In the genomic region with DNA sequence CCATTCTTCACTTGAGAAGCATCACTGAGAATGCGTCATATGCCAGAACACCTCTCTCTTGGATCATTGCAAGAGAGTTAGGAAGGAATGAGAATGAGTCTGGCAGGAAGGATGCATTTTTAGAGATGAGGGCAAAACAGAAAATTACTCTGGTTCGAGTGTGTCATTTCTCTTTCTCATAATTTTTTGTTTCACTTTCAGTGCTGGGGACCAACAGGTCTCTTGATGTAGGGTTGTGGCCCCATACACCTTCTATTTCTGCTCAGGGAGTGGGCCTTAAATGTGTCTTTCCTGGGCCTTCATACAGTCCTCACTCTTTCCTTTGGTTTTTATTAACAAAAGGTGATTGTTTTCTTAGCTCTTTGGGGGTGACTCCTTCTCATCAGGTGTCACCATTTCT, we compare ENCODE assay signal across 11 cellular contexts.
A peak's percentile ranks its signal among the peaks of the same experiment; 100 is the strongest.
DNase-seq lines count a peak whose midpoint lies in the region; ATAC-seq and TF ChIP-seq lines count a peak whose summit lies in the region.
"Had no signal": no experiment of that assay in that cellular context is flagged by ENCODE, and none has a peak within 500 bp of the region (broad histone marks: within the 10 kb centered on the region; RNA-seq: fewer than 3 reads in every experiment).

No MANE protein-coding gene starts in this region.

- ATAC-seq in HG02885 (IDR thresholded peaks at IDR 0.05; ENCODE audit: poor library complexity, unreplicated experiment) (peak; percentile 89), WTC11 (no peak), body of pancreas (no peak)

- intact Hi-C loops in activated CD4-positive, alpha-beta memory T cell treated with anti-CD3 and anti-CD28 coated beads for 36 hours (cut with micrococcal nuclease): loop anchor here (1.0 to 5.0 kb wide), 12 partner anchors 34 to 1090 kb away; no protein-coding TSS in a partner anchor
- intact Hi-C loops in body of pancreas (cut with DNase I): no loop called here

- no peak for TF ChIP-seq POLR2A in body of pancreas (IDR thresholded peaks at IDR 0.05)

- peak overlapping the region; percentile 90 for H3K27ac Mint-ChIP-seq in activated CD4-positive, alpha-beta memory T cell treated with anti-CD3 and anti-CD28 coated beads for 36 hours
- H3K27ac Mint-ChIP-seq in WTC11: no peak overlapping the region

- POLR2A ChIA-PET in activated CD4-positive, alpha-beta memory T cell treated with anti-CD3 and anti-CD28 coated beads for 36 hours (lab: Charles Lee): interaction anchor here (0.7 to 1.5 kb wide), 3 partner anchors 13 to 98 kb away, joined by 3 read pairs; no protein-coding TSS in a partner anchor
- POLR2A ChIA-PET in WTC11 (lab: Charles Lee): no interaction called here

- H3K4me3 ChIP-seq in body of pancreas: no peak overlapping the region

- no peaks in the 10 kb centered on the region for H3K27me3 Mint-ChIP-seq in activated CD4-positive, alpha-beta memory T cell treated with anti-CD3 and anti-CD28 coated beads for 36 hours
- H3K27me3 Mint-ChIP-seq in WTC11 (ENCODE audit: low read depth): no peaks in the 10 kb centered on the region

- H3K4me3 Mint-ChIP-seq in activated CD4-positive, alpha-beta memory T cell treated with anti-CD3 and anti-CD28 coated beads for 36 hours: no peak overlapping the region
- no peak overlapping the region for H3K4me3 Mint-ChIP-seq in WTC11

- TF ChIP-seq CTCF in GM10266 (IDR thresholded peaks at IDR 0.05; ENCODE audit: control insufficient read depth, insufficient read depth, low read depth, missing control alignments) (no peak), WTC11 (IDR thresholded peaks at IDR 0.05) (no peak), body of pancreas (IDR thresholded peaks at IDR 0.05) (no peak)

- no peaks in the 10 kb centered on the region for H3K36me3 Mint-ChIP-seq in activated CD4-positive, alpha-beta memory T cell treated with anti-CD3 and anti-CD28 coated beads for 36 hours
- no peaks in the 10 kb centered on the region; the same call in 1 of the 2 replicates for H3K36me3 Mint-ChIP-seq in WTC11

- no peaks in the 10 kb centered on the region for H3K9me3 ChIP-seq in body of pancreas

- H3K4me1 Mint-ChIP-seq in activated CD4-positive, alpha-beta memory T cell treated with anti-CD3 and anti-CD28 coated beads for 36 hours (ENCODE audit: low read depth): peaks cover 40% of the 10 kb centered on the region
- H3K4me1 Mint-ChIP-seq in WTC11: peaks cover 5% of the 10 kb centered on the region

- no peak overlapping the region for H3K27ac ChIP-seq in body of pancreas
- H3K27ac ChIP-seq: brain microvascular endothelial cell had no signal

- DNase-seq in GM10266 (ENCODE audit: extremely low spot score): peak; percentile 55
- peak; percentile 27 for DNase-seq in GM19240 (ENCODE audit: insufficient read length, low spot score)
- DNase-seq in activated CD4-positive, alpha-beta memory T cell treated with anti-CD3 and anti-CD28 coated beads for 36 hours: peak; percentile 23
- DNase-seq in WTC11 (ENCODE audit: low spot score): no peak
- no peak for DNase-seq in body of pancreas
- DNase-seq in NCI-H774 (lab: John Stamatoyannopoulos, UW): no peak
- no peak for DNase-seq in DMS 273 (lab: John Stamatoyannopoulos, UW; ENCODE audit: unreplicated experiment)
- DNase-seq: brain microvascular endothelial cell, DMS79, T-helper 9 cell had no signal

- H3K4me1 ChIP-seq in body of pancreas: peaks cover 4% of the 10 kb centered on the region

- 82 to 90% methylated on average over 2 of the region's 2 CpGs for WGBS in body of pancreas, 2 donors

- no peaks in the 10 kb centered on the region for H3K36me3 ChIP-seq in body of pancreas (replicated peaks in 1 of 2; ENCODE audit: insufficient read depth in 1 of 2, low read depth in 2 of 2)
- H3K36me3 ChIP-seq: brain microvascular endothelial cell had no signal

- CTCF ChIA-PET in activated CD4-positive, alpha-beta memory T cell treated with anti-CD3 and anti-CD28 coated beads for 36 hours (lab: Charles Lee): interaction anchor here (0.6 kb wide), 1 partner anchor 45 kb away, joined by 4 read pairs; no protein-coding TSS in a partner anchor
- CTCF ChIA-PET in WTC11 (lab: Charles Lee): interaction anchor here (0.5 kb wide), 1 partner anchor 558 kb away, joined by 3 read pairs; no protein-coding TSS in a partner anchor

- H3K9me3 Mint-ChIP-seq in activated CD4-positive, alpha-beta memory T cell treated with anti-CD3 and anti-CD28 coated beads for 36 hours: no peaks in the 10 kb centered on the region
- no peaks in the 10 kb centered on the region for H3K9me3 Mint-ChIP-seq in WTC11

- no peaks in the 10 kb centered on the region for H3K27me3 ChIP-seq in body of pancreas
- H3K27me3 ChIP-seq: brain microvascular endothelial cell had no signal

TF ChIP-seq in WTC11, 78 proteins besides CTCF, POLR2A, EP300 and RAD21 (continues in another document):
- TF ChIP-seq EMX1 (CRISPR knock-in tag; IDR thresholded peaks at IDR 0.05) (no peak), TCF7 (CRISPR knock-in tag; IDR thresholded peaks at IDR 0.05; ENCODE audit: low read depth) (no peak), HMGA2 (CRISPR knock-in tag; IDR thresholded peaks at IDR 0.05) (no peak), JAZF1 (CRISPR knock-in tag; IDR thresholded peaks at IDR 0.05) (no peak), ESRRA (CRISPR knock-in tag; IDR thresholded peaks at IDR 0.05; ENCODE audit: borderline replicate concordance) (no peak), SOX15 (CRISPR knock-in tag; IDR thresholded peaks at IDR 0.05) (no peak), ATF1 (CRISPR knock-in tag; IDR thresholded peaks at IDR 0.05) (no peak), TEAD1 (CRISPR knock-in tag; IDR thresholded peaks at IDR 0.05) (no peak)
- TF ChIP-seq, protein P1, sequence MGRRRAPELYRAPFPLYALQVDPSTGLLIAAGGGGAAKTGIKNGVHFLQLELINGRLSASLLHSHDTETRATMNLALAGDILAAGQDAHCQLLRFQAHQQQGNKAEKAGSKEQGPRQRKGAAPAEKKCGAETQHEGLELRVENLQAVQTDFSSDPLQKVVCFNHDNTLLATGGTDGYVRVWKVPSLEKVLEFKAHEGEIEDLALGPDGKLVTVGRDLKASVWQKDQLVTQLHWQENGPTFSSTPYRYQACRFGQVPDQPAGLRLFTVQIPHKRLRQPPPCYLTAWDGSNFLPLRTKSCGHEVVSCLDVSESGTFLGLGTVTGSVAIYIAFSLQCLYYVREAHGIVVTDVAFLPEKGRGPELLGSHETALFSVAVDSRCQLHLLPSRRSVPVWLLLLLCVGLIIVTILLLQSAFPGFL (CRISPR knock-in tag; IDR thresholded peaks at IDR 0.05; ENCODE audit: borderline replicate concordance): no peak
- TF ChIP-seq, protein P2, sequence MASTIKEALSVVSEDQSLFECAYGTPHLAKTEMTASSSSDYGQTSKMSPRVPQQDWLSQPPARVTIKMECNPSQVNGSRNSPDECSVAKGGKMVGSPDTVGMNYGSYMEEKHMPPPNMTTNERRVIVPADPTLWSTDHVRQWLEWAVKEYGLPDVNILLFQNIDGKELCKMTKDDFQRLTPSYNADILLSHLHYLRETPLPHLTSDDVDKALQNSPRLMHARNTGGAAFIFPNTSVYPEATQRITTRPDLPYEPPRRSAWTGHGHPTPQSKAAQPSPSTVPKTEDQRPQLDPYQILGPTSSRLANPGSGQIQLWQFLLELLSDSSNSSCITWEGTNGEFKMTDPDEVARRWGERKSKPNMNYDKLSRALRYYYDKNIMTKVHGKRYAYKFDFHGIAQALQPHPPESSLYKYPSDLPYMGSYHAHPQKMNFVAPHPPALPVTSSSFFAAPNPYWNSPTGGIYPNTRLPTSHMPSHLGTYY (CRISPR knock-in tag; IDR thresholded peaks at IDR 0.05): no peak
- TF ChIP-seq, protein P3, sequence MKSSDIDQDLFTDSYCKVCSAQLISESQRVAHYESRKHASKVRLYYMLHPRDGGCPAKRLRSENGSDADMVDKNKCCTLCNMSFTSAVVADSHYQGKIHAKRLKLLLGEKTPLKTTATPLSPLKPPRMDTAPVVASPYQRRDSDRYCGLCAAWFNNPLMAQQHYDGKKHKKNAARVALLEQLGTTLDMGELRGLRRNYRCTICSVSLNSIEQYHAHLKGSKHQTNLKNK (CRISPR knock-in tag; IDR thresholded peaks at IDR 0.05): no peak
- TF ChIP-seq, protein P4, sequence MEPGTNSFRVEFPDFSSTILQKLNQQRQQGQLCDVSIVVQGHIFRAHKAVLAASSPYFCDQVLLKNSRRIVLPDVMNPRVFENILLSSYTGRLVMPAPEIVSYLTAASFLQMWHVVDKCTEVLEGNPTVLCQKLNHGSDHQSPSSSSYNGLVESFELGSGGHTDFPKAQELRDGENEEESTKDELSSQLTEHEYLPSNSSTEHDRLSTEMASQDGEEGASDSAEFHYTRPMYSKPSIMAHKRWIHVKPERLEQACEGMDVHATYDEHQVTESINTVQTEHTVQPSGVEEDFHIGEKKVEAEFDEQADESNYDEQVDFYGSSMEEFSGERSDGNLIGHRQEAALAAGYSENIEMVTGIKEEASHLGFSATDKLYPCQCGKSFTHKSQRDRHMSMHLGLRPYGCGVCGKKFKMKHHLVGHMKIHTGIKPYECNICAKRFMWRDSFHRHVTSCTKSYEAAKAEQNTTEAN (CRISPR knock-in tag; IDR thresholded peaks at IDR 0.05): no peak
- TF ChIP-seq, protein P5, sequence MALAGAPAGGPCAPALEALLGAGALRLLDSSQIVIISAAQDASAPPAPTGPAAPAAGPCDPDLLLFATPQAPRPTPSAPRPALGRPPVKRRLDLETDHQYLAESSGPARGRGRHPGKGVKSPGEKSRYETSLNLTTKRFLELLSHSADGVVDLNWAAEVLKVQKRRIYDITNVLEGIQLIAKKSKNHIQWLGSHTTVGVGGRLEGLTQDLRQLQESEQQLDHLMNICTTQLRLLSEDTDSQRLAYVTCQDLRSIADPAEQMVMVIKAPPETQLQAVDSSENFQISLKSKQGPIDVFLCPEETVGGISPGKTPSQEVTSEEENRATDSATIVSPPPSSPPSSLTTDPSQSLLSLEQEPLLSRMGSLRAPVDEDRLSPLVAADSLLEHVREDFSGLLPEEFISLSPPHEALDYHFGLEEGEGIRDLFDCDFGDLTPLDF (CRISPR knock-in tag; IDR thresholded peaks at IDR 0.05): no peak
- TF ChIP-seq, protein P6, sequence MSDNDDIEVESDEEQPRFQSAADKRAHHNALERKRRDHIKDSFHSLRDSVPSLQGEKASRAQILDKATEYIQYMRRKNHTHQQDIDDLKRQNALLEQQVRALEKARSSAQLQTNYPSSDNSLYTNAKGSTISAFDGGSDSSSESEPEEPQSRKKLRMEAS (CRISPR knock-in tag; IDR thresholded peaks at IDR 0.05): no peak

Comparison
In these comparisons a context has a peak if more than half of its experiments do, and no peak if none do; other contexts are left out.
1. DNase-seq: peak in GM10266 (single experiment), GM19240 (single experiment) and activated CD4-positive, alpha-beta memory T cell treated with anti-CD3 and anti-CD28 coated beads for 36 hours (single experiment); none in WTC11 (single experiment), body of pancreas (0 of 4), NCI-H774 (single experiment) and DMS 273 (single experiment).